ENCODE assay signal across 13 cellular contexts in the genomic region with DNA sequence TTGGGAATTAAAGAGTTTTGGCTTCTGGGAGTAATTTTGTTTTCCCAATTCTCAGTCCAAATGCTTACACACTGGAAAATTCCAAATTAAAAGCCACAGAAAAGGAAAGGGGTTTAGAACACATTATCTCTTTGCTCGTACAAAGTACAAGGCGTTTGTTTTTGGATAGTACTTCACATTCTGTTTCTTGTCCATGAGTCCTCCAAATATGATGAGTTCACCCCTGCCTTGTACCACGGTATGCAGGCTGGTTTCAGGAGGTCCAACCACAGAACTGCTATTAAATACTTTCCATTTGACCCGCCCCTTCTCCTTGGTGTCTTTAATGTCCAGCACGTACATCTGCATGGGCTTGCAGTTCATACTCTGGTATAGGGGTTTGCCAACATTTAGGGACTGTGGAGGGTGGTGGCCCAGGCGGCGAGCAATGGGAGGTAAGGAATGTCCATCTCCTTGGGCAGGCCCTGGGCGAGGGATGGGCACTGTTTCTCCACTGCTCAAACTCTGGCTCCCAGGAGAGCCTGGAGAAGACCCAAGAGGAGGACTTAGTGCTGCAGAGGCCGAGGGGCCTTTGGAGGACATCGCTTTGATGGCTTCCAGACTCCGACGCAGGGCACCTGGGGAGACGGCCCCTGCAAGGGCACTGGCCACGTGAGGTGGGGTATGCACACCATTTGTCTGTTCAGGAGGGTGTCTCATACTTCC. TPM values are rescaled to one million over a fixed set of nuclear protein-coding genes. Genes with fewer than 3 reads are reported as not detected.
DNase-seq lines count a peak whose midpoint lies in the region; ATAC-seq and TF ChIP-seq lines count a peak whose summit lies in the region.
"Had no signal": no experiment of that assay in that cellular context is flagged by ENCODE, and none has a peak within 500 bp of the region (broad histone marks: within the 10 kb centered on the region; RNA-seq: fewer than 3 reads in every experiment).

No MANE protein-coding gene starts in this region.

- H3K4me3 ChIP-seq in astrocyte of the spinal cord (ENCODE audit: low read depth, low read length) (no peak overlapping the region), hepatocyte (no peak overlapping the region), testis (no peak overlapping the region)

- H2AFZ ChIP-seq in hepatocyte: no peak overlapping the region
- H2AFZ ChIP-seq in H9 (ENCODE audit: low read length): no peak overlapping the region

- H2AK5ac ChIP-seq in H9 (ENCODE audit: insufficient read length, low read length): no peak overlapping the region

- H3K9me3 ChIP-seq in hepatocyte (ENCODE audit: low read depth) (no peaks in the 10 kb centered on the region), testis (no peaks in the 10 kb centered on the region), H9 (ENCODE audit: control insufficient read depth, low read depth, low read length) (no peaks in the 10 kb centered on the region)

- H2BK12ac ChIP-seq in H9 (ENCODE audit: insufficient read length, low read depth, low read length): no peak overlapping the region

- no peak overlapping the region for H3K4ac ChIP-seq in H9 (ENCODE audit: low read depth, low read length)

- no peaks in the 10 kb centered on the region for H3K23me2 ChIP-seq in H9 (ENCODE audit: insufficient read length, low read depth, low read length, poor library complexity, severe bottlenecking)

- in situ Hi-C loops in astrocyte of the spinal cord (cut with HindIII; ENCODE audit: low sequenced_read_pairs): no loop called here

- no peak overlapping the region for H3K18ac ChIP-seq in H9 (ENCODE audit: insufficient read length, low read depth, low read length)

- no peak for TF ChIP-seq POLR2A in testis (IDR thresholded peaks at IDR 0.05)

- H4K5ac ChIP-seq in H9 (ENCODE audit: insufficient read length, low read depth, low read length): no peak overlapping the region

- H3K79me1 ChIP-seq in H9 (ENCODE audit: insufficient read depth, low read depth, low read length, poor library complexity, severe bottlenecking): no peaks in the 10 kb centered on the region

- peak overlapping the region; percentile 47 for H3K27ac ChIP-seq in hepatocyte
- peak overlapping the region; percentile 81 to 89 for H3K27ac ChIP-seq in testis
- no peak overlapping the region for H3K27ac ChIP-seq in H9 (ENCODE audit: insufficient read length, low read depth, low read length)

- H3K4me1 ChIP-seq in hepatocyte (ENCODE audit: insufficient read depth) (peaks cover 21% of the 10 kb centered on the region), testis (peaks cover 49% of the 10 kb centered on the region), H9 (ENCODE audit: insufficient read depth, low read length) (no peaks in the 10 kb centered on the region)

- H3K36me3 ChIP-seq in hepatocyte (replicated peaks; ENCODE audit: insufficient read depth, low read depth) (no peaks in the 10 kb centered on the region), testis (ENCODE audit: low read depth, missing control alignments) (no peaks in the 10 kb centered on the region)

- H3K36me3 Mint-ChIP-seq in HFFc6 (ENCODE audit: low read depth) (peaks cover 44% of the 10 kb centered on the region), H9 (ENCODE audit: insufficient read depth in 1 of 3, low read depth in 3 of 3) (peaks cover 3 to 47% (median 30%) of the 10 kb centered on the region in 3 experiments; a peak in 6 of 7 replicates)

- H3K4me3 Mint-ChIP-seq in HFFc6: no peak overlapping the region
- H3K4me3 Mint-ChIP-seq in H9: no peak overlapping the region

- intact Hi-C loops in testis (cut with DNase I; ENCODE audit: low total_unique reads): no loop called here

- H3K27ac Mint-ChIP-seq in HFFc6 (no peak overlapping the region), H9 (no peak overlapping the region)

- H3K9ac ChIP-seq in H9 (ENCODE audit: extremely low read depth, insufficient read length, low read length): no peak overlapping the region

- H3K79me2 ChIP-seq in hepatocyte (no peaks in the 10 kb centered on the region), H9 (ENCODE audit: insufficient read depth, low read length) (no peaks in the 10 kb centered on the region)

- no peak for ATAC-seq in HG03045 (IDR thresholded peaks at IDR 0.05; ENCODE audit: unreplicated experiment)

- no peaks in the 10 kb centered on the region for H3K9me2 ChIP-seq in hepatocyte (replicated peaks; ENCODE audit: insufficient read depth)

- no peak overlapping the region for H4K91ac ChIP-seq in H9 (ENCODE audit: insufficient read length, low read depth, low read length)

- H4K8ac ChIP-seq in H9 (replicated peaks; ENCODE audit: insufficient read length, low read depth, low read length): no peak overlapping the region

- H3K4me1 Mint-ChIP-seq in HFFc6 (ENCODE audit: low read depth): peaks cover 55% of the 10 kb centered on the region
- H3K4me1 Mint-ChIP-seq in H9: no peaks in the 10 kb centered on the region

- DNase-seq in HFFc6 (peak; percentile 49), astrocyte of the spinal cord (ENCODE audit: low read depth, low spot score) (peak; percentile 58), hepatocyte (ENCODE audit: low spot score) (no peak), testis (no peak), superior temporal gyrus (ENCODE audit: extremely low spot score) (no peak), H9 (no peak), RKO (ENCODE audit: low spot score) (no peak)
- DNase-seq: activated CD4-positive, alpha-beta T cell treated with anti-CD3 and anti-CD28 coated beads for 48 hours; activated naive CD4-positive, alpha-beta T cell; hypothalamus; NCI-H1105 had no signal

- H3K27me3 Mint-ChIP-seq in HFFc6 (ENCODE audit: insufficient read depth): 0 out of 2 replicates have a peak, but pooled peaks cover 2% of the 10 kb centered on the region
- no peaks in the 10 kb centered on the region for H3K27me3 Mint-ChIP-seq in H9 (ENCODE audit: low read depth)

- H3K14ac ChIP-seq in H9 (ENCODE audit: insufficient read depth, low read length): no peak overlapping the region

- H3T11ph ChIP-seq in H9 (ENCODE audit: low read length): no peak overlapping the region

- H2BK5ac ChIP-seq in H9 (ENCODE audit: insufficient read length, low read length): no peak overlapping the region

- no peak overlapping the region for H3K4me2 ChIP-seq in hepatocyte
- no peak overlapping the region for H3K4me2 ChIP-seq in H9 (ENCODE audit: insufficient read depth, insufficient read length, low read length)

- H2BK20ac ChIP-seq in H9 (ENCODE audit: low read depth, low read length, poor library complexity, severe bottlenecking): no peak overlapping the region

- no peak overlapping the region for H3K23ac ChIP-seq in H9 (ENCODE audit: insufficient read length, low read depth, low read length)

- H3K9me3 Mint-ChIP-seq in HFFc6 (no peaks in the 10 kb centered on the region), H9 (no peaks in the 10 kb centered on the region)

- no peaks in the 10 kb centered on the region for H4K20me1 ChIP-seq in hepatocyte (ENCODE audit: insufficient read depth, poor library complexity, severe bottlenecking)
- H4K20me1 ChIP-seq in H9 (ENCODE audit: control insufficient read depth, insufficient read depth, insufficient read length): no peaks in the 10 kb centered on the region

- WGBS in hepatocyte (ENCODE audit: low lambda C conversion rate, missing lambda C conversion rate): 91% methylated on average over 14 of the region's 14 CpGs
- WGBS in testis, 2 donors: 63 to 68% methylated on average over 8 to 14 of the region's 14 CpGs
- WGBS in H9 (ENCODE audit: extremely low coverage, insufficient read length, low lambda C conversion rate): no CpG with 5 or more reads among the region's 14 CpGs

- no peaks in the 10 kb centered on the region for H3K27me3 ChIP-seq in hepatocyte
- no peaks in the 10 kb centered on the region for H3K27me3 ChIP-seq in testis
- H3K27me3 ChIP-seq in H9 (ENCODE audit: insufficient read depth, low read length): no peaks in the 10 kb centered on the region

- no peak overlapping the region for H2BK15ac ChIP-seq in H9 (ENCODE audit: low read depth, low read length)

- H2BK120ac ChIP-seq in H9 (ENCODE audit: low read depth, low read length, poor library complexity, severe bottlenecking): no peak overlapping the region

- H3K56ac ChIP-seq in H9 (ENCODE audit: insufficient read length, low read depth, low read length): no peak overlapping the region

- TF ChIP-seq CTCF in HFFc6 (IDR thresholded peaks at IDR 0.05): no peak
- TF ChIP-seq CTCF in astrocyte of the spinal cord (IDR thresholded peaks at IDR 0.05; ENCODE audit: low read depth, low read length): no peak
- no peak for TF ChIP-seq CTCF in hepatocyte (IDR thresholded peaks at IDR 0.05; ENCODE audit: poor library complexity)
- no peak for TF ChIP-seq CTCF in testis (IDR thresholded peaks at IDR 0.05)
- TF ChIP-seq CTCF in H9 (conservative IDR thresholded peaks at IDR 0.05): no peak

RNA-seq across cellular contexts. Expression of gene CPLANE2, which starts 13.7 kb away (rescaled TPM):
- 10 to 100 TPM in 1 of 6 experiments, 1 to 10 TPM in 5; 6.5 to 11.8 (median 7.5) TPM for total RNA-seq in HFFc6 (2021; fragmentation: NEBNext Ultra II Directional; extraction: Animal tissue kit (Norgen Biotek cat#: 25700))
- 5.4 and 6.6 TPM in 2 replicates for total RNA-seq in hepatocyte
- 2.9 and 6.6 TPM in 2 replicates for polyA plus RNA-seq in hepatocyte
- 10 to 100 TPM; 11.1 to 11.8 TPM for total RNA-seq in testis
- polyA plus RNA-seq in testis (ENCODE audit: insufficient read depth, low read depth, low replicate concordance): 10.6 TPM
- total RNA-seq in H9 (2021): 6.3 and 7.7 TPM in 2 replicates

RNA-seq across cellular contexts. Expression of gene ARHGEF19, which starts 38.2 kb away (rescaled TPM):
- total RNA-seq in HFFc6 (2021; fragmentation: NEBNext Ultra II Directional; extraction: Animal tissue kit (Norgen Biotek cat#: 25700)): 1 to 10 TPM; 5.5 to 9.0 (median 7.2) TPM
- 15.9 and 21.0 TPM in 2 replicates for total RNA-seq in hepatocyte
- polyA plus RNA-seq in hepatocyte: 24.7 and 24.8 TPM in 2 replicates
- 10 to 100 TPM in 1 of 2 donors, 1 to 10 TPM in 1; 8.5 to 10.1 TPM for total RNA-seq in testis
- polyA plus RNA-seq in testis (ENCODE audit: insufficient read depth, low read depth, low replicate concordance): 6.0 TPM
- total RNA-seq in H9 (2021): 18.5 and 21.1 TPM in 2 replicates
- total RNA-seq: HT1080 had no signal

Comparison
In these comparisons a context has a peak if more than half of its experiments do, and no peak if none do; other contexts are left out.
1. DNase-seq: peak in HFFc6 (single experiment) and astrocyte of the spinal cord (single experiment); none in hepatocyte (single experiment), testis (single experiment), superior temporal gyrus (single experiment), H9 (single experiment) and RKO (single experiment).